27 cellular contexts compared by ENCODE assay signal in the genomic region with DNA sequence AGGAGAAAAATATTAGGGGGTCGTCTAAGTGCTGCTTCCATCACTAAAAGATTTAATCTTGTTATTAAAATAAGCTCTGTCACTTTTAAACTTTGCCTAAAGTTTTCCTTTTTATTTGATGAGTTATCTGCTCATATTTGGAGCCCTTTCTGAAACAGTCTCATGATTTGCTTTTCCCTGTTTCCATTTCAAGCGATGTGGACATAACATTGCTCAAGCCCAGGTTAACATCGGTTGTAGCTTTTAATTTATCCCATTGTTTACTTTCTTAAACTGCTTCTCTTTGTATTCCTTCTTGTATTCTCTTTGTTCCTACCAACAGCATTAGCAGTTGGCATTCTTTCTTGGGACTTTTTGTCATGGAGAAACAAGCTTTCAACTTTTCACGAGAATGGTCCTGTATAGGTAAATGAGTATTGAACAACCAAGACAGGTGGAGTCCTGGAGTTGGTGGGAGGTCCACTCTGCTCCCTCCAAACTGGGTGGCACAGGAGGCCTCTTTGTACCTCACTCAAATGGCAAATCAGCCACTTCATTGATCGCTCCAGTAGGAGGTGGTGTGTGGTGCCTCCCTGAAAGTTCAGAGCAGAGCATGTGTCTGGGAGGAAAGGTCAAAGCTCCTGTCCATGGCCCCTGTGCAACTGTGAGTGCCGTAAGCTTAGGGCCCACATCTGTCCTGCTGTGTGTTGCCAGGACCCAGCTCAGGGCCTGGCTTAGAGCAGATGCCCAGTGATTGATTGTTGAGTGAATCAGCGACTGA.
"Had no signal": no experiment of that assay in that cellular context is flagged by ENCODE, and none has a peak within 500 bp of the region (broad histone marks: within the 10 kb centered on the region; RNA-seq: fewer than 3 reads in every experiment).

No MANE protein-coding gene starts in this region.

- FAIRE-seq: TTC549 had no signal

- H3K36me3 ChIP-seq: breast epithelium had no signal

- ATAC-seq: Panc1, Right ventricle myocardium inferior, T-cell had no signal

- DNase-seq: activated B cell treated with CpG ODN at 0.5 μM for 24 hours; activated CD4-positive, alpha-beta memory T cell treated with anti-CD3 and anti-CD28 coated beads, Interleukin-2, amount 10 ng/mL, durations not matched to agents 7 days and 5 days; activated CD4-positive, alpha-beta T cell treated with anti-CD3 and anti-CD28 coated beads for 1 hour; activated CD4-positive, alpha-beta T cell treated with anti-CD3 and anti-CD28 coated beads, Interleukin-2, amount 50 U/mL, for 1 hour; activated CD8-positive, alpha-beta memory T cell treated with anti-CD3 and anti-CD28 coated beads, Interleukin-2, amount 50 U/mL, for 48 hours; activated naive CD4-positive, alpha-beta T cell; activated T-cell treated with anti-CD3 and anti-CD28 coated beads, Interleukin-2, amount 50 U/mL, for 1 hour; aorta; central memory CD4-positive, alpha-beta T cell; NCI-H1105; NCI-H1436; NCI-H1694 treated with DMSO at 0.1 percent for 48 hours; NCI-H2029 treated with DMSO at 0.1 percent for 48 hours; NCI-H510A treated with DMSO at 0.1 percent for 48 hours; NCI-H69; NK-92 treated with Interleukin-12 subunit alpha and Interleukin-12 subunit beta, amount 100 ng/mL, for 24 hours; OCI-M1; RPMI8226; T-cell; T-helper 2 cell; T1000 had no signal

- H3K4me1 Mint-ChIP-seq: activated B cell treated with CpG ODN at 0.5 μM for 24 hours; activated CD4-positive, alpha-beta memory T cell treated with anti-CD3 and anti-CD28 coated beads, Interleukin-2, amount 10 ng/mL, durations not matched to agents 7 days and 5 days; activated naive CD4-positive, alpha-beta T cell treated with anti-CD3 and anti-CD28 coated beads, Interleukin-2, amount 50 U/mL, for 24 hours; T-cell had no signal

- H3K4me3 ChIP-seq: breast epithelium, SK-N-MC had no signal

- H3K4me3 Mint-ChIP-seq: activated B cell treated with CpG ODN at 0.5 μM for 24 hours; activated CD4-positive, alpha-beta memory T cell treated with anti-CD3 and anti-CD28 coated beads, Interleukin-2, amount 10 ng/mL, durations not matched to agents 7 days and 5 days; activated naive CD4-positive, alpha-beta T cell treated with anti-CD3 and anti-CD28 coated beads, Interleukin-2, amount 50 U/mL, for 24 hours; T-cell had no signal

- H3K9me3 Mint-ChIP-seq: activated B cell treated with CpG ODN at 0.5 μM for 24 hours; activated CD4-positive, alpha-beta memory T cell treated with anti-CD3 and anti-CD28 coated beads, Interleukin-2, amount 10 ng/mL, durations not matched to agents 7 days and 5 days; activated naive CD4-positive, alpha-beta T cell treated with anti-CD3 and anti-CD28 coated beads, Interleukin-2, amount 50 U/mL, for 24 hours; T-cell had no signal

- H3K27ac ChIP-seq: breast epithelium, SK-N-MC had no signal

- H3K36me3 Mint-ChIP-seq: activated naive CD4-positive, alpha-beta T cell treated with anti-CD3 and anti-CD28 coated beads, Interleukin-2, amount 50 U/mL, for 24 hours; T-cell had no signal

- H3K27ac Mint-ChIP-seq: activated B cell treated with CpG ODN at 0.5 μM for 24 hours; activated CD4-positive, alpha-beta memory T cell treated with anti-CD3 and anti-CD28 coated beads, Interleukin-2, amount 10 ng/mL, durations not matched to agents 7 days and 5 days; activated naive CD4-positive, alpha-beta T cell treated with anti-CD3 and anti-CD28 coated beads, Interleukin-2, amount 50 U/mL, for 24 hours; T-cell had no signal

- H3K4me1 ChIP-seq: breast epithelium had no signal

- H3K9me3 ChIP-seq: breast epithelium had no signal
